In genomic region chr9:32430720-32431119, GRCh38 we compare ENCODE assay signal across 19 cellular contexts. TPM values are rescaled to one million over a fixed set of nuclear protein-coding genes. Genes with fewer than 3 reads are reported as not detected.
DNase-seq lines count a peak whose midpoint lies in the region; ATAC-seq, FAIRE-seq and TF ChIP-seq lines count a peak whose summit lies in the region.
"Had no signal": no experiment of that assay in that cellular context is flagged by ENCODE, and none has a peak within 500 bp of the region (broad histone marks: within the 10 kb centered on the region; RNA-seq: fewer than 3 reads in every experiment).

No MANE protein-coding gene starts in this region.

- H3K4me2 ChIP-seq in neuronal stem cell (ENCODE audit: insufficient read depth, low read length, poor library complexity, severe bottlenecking) = no peak overlapping the region
- H3K4me2 ChIP-seq: A549, smooth muscle cell had no signal

- H3K27me3 ChIP-seq in endodermal cell (ENCODE audit: control insufficient read depth, insufficient read depth, low read length, poor library complexity, severe bottlenecking) (no peaks in the 10 kb centered on the region), neuronal stem cell (ENCODE audit: control insufficient read depth in 3 of 3, insufficient read depth in 3 of 3, low read depth in 1 of 3, low read length in 3 of 3) (no peaks in the 10 kb centered on the region)
- H3K27me3 ChIP-seq: foreskin keratinocyte, stomach had no signal

- H3K23ac ChIP-seq in neuronal stem cell (ENCODE audit: low read depth, low read length, poor library complexity) = no peak overlapping the region

- no peak overlapping the region for H3K4me3 ChIP-seq in astrocyte of the spinal cord (ENCODE audit: low read depth, low read length)
- no peak overlapping the region for H3K4me3 ChIP-seq in endodermal cell (ENCODE audit: low read length)
- no peak overlapping the region for H3K4me3 ChIP-seq in neuronal stem cell (ENCODE audit: low read length in 2 of 2)
- H3K4me3 ChIP-seq: A549, smooth muscle cell, stomach had no signal

- no peaks in the 10 kb centered on the region for H3K27me3 Mint-ChIP-seq in endodermal cell (ENCODE audit: insufficient read depth)
- H3K27me3 Mint-ChIP-seq: activated naive CD4-positive, alpha-beta T cell treated with anti-CD3 and anti-CD28 coated beads, Interleukin-2, amount 50 U/mL, for 24 hours had no signal

- no peak overlapping the region for H4K8ac ChIP-seq in neuronal stem cell (ENCODE audit: low read depth, low read length)

- peak; percentile 52 for DNase-seq in ACHN
- peak; percentile 31 for DNase-seq in HTR-8/SVneo (ENCODE audit: insufficient read length, low spot score)
- peak; percentile 57 for DNase-seq in astrocyte of the spinal cord (ENCODE audit: low read depth, low spot score)
- DNase-seq in glomerular endothelial cell (ENCODE audit: extremely low read depth, low read depth, low spot score) = peak; percentile 45
- DNase-seq in endodermal cell = no peak
- no peak for DNase-seq in neuronal stem cell (ENCODE audit: low spot score)
- DNase-seq: activated CD8-positive, alpha-beta memory T cell treated with anti-CD3 and anti-CD28 coated beads, Interleukin-2, amount 50 U/mL, for 4 hours; DMS 273 treated with DMSO at 0.1 percent for 48 hours; mesendoderm; NCI-H446; stomach; T-helper 1 cell had no signal

- H2AFZ ChIP-seq in neuronal stem cell (ENCODE audit: low read length) = no peak overlapping the region

- H3K4me1 ChIP-seq in endodermal cell (ENCODE audit: control insufficient read depth, insufficient read depth, low read length) (peaks cover 6% of the 10 kb centered on the region), neuronal stem cell (ENCODE audit: control insufficient read depth in 2 of 2, insufficient read depth in 1 of 2, low read depth in 1 of 2, low read length in 2 of 2) (peaks cover 0 to 5% of the 10 kb centered on the region in 2 donors)

- no peak for TF ChIP-seq CTCF in astrocyte of the spinal cord (IDR thresholded peaks at IDR 0.05; ENCODE audit: low read depth, low read length)
- TF ChIP-seq CTCF in endodermal cell (conservative IDR thresholded peaks at IDR 0.05) = no peak

- no peak for ATAC-seq in GM18511 (IDR thresholded peaks at IDR 0.05; ENCODE audit: unreplicated experiment)
- no peak for ATAC-seq in HG02884 (IDR thresholded peaks at IDR 0.05; ENCODE audit: unreplicated experiment)
- ATAC-seq: A549; activated CD4-positive, CD25-positive, alpha-beta regulatory T cell treated with anti-CD3 and anti-CD28 coated beads, Interleukin-2, amount 50 U/mL, for 24 hours; foreskin keratinocyte had no signal

- H3K14ac ChIP-seq in neuronal stem cell (ENCODE audit: low read length) = no peak overlapping the region

- H3K9me3 ChIP-seq in endodermal cell (ENCODE audit: control insufficient read depth, low read length) (no peaks in the 10 kb centered on the region), neuronal stem cell (replicated peaks in 1 of 2; ENCODE audit: control insufficient read depth in 2 of 2, insufficient read depth in 1 of 2, low read depth in 1 of 2, low read length in 2 of 2) (peaks cover 0 to 2% of the 10 kb centered on the region in 2 donors)
- H3K9me3 ChIP-seq: A549, stomach had no signal

- no peak overlapping the region for H2BK5ac ChIP-seq in neuronal stem cell (ENCODE audit: low read length)

- no peaks in the 10 kb centered on the region for H3K79me1 ChIP-seq in neuronal stem cell (ENCODE audit: low read depth, low read length)

- peaks cover 51% of the 10 kb centered on the region for H3K36me3 Mint-ChIP-seq in endodermal cell (ENCODE audit: low read depth)
- H3K36me3 Mint-ChIP-seq: activated naive CD4-positive, alpha-beta T cell treated with anti-CD3 and anti-CD28 coated beads, Interleukin-2, amount 50 U/mL, for 24 hours had no signal

- H3K27ac ChIP-seq in endodermal cell (ENCODE audit: low read depth, low read length) (no peak overlapping the region), neuronal stem cell (replicated peaks; ENCODE audit: low read length) (no peak overlapping the region)
- H3K27ac ChIP-seq: A549, foreskin keratinocyte, stomach had no signal

- no peak overlapping the region for H3K4ac ChIP-seq in neuronal stem cell (ENCODE audit: low read length)

- FAIRE-seq in HTR-8/SVneo (lab: Jason Lieb, UNC) = no peak
- FAIRE-seq: A549 had no signal

- no peak overlapping the region for H4K91ac ChIP-seq in neuronal stem cell (ENCODE audit: low read depth, low read length, poor library complexity)

- no peak overlapping the region for H3K9ac ChIP-seq in endodermal cell (ENCODE audit: extremely low read depth, low read length, poor library complexity, severe bottlenecking)
- H3K9ac ChIP-seq in neuronal stem cell (ENCODE audit: low read depth, low read length, poor library complexity) = no peak overlapping the region

- in situ Hi-C loops in ACHN (cut with HindIII; ENCODE audit: low pct_ligation_motif_present, low pct_unique_long_range_greater_than_20kb, low sequenced_read_pairs) (no loop called here), astrocyte of the spinal cord (cut with HindIII; ENCODE audit: low sequenced_read_pairs) (no loop called here)

- WGBS in endodermal cell (ENCODE audit: insufficient coverage in 1 of 2, insufficient read length in 1 of 2), 2 experiments = 95 to 100% methylated on average over 1 to 5 of the region's 5 CpGs
- no CpG with 5 or more reads among the region's 5 CpGs for WGBS in neuronal stem cell (ENCODE audit: extremely low coverage in 2 of 2, insufficient read length in 2 of 2, insufficient replicate concordance in 1 of 2), 2 donors

- H3K36me3 ChIP-seq in endodermal cell (ENCODE audit: control insufficient read depth, insufficient read depth, low read length) (peaks cover 58% of the 10 kb centered on the region), neuronal stem cell (replicated peaks in 1 of 2; ENCODE audit: control insufficient read depth in 2 of 2, insufficient read depth in 2 of 2, low read length in 2 of 2) (peaks cover 13 to 90% of the 10 kb centered on the region in 2 donors)

- H2BK12ac ChIP-seq in neuronal stem cell (ENCODE audit: low read length) = no peak overlapping the region

- H3K4me1 Mint-ChIP-seq in endodermal cell = peaks cover 8% of the 10 kb centered on the region
- H3K4me1 Mint-ChIP-seq: activated naive CD4-positive, alpha-beta T cell treated with anti-CD3 and anti-CD28 coated beads, Interleukin-2, amount 50 U/mL, for 24 hours had no signal

- H2BK15ac ChIP-seq in neuronal stem cell (ENCODE audit: low read length) = no peak overlapping the region

- H3K9me3 Mint-ChIP-seq in endodermal cell = no peaks in the 10 kb centered on the region
- H3K9me3 Mint-ChIP-seq: activated naive CD4-positive, alpha-beta T cell treated with anti-CD3 and anti-CD28 coated beads, Interleukin-2, amount 50 U/mL, for 24 hours had no signal

- H3K4me3 Mint-ChIP-seq in endodermal cell = no peak overlapping the region
- H3K4me3 Mint-ChIP-seq: activated naive CD4-positive, alpha-beta T cell treated with anti-CD3 and anti-CD28 coated beads, Interleukin-2, amount 50 U/mL, for 24 hours had no signal

- H3K18ac ChIP-seq in neuronal stem cell (ENCODE audit: low read length) = no peak overlapping the region

- no peak overlapping the region for H3K27ac Mint-ChIP-seq in endodermal cell
- H3K27ac Mint-ChIP-seq: activated naive CD4-positive, alpha-beta T cell treated with anti-CD3 and anti-CD28 coated beads, Interleukin-2, amount 50 U/mL, for 24 hours had no signal

- no peak overlapping the region for H2AK5ac ChIP-seq in neuronal stem cell (ENCODE audit: low read depth, low read length)

- H2BK120ac ChIP-seq in neuronal stem cell (ENCODE audit: low read depth, low read length) = no peak overlapping the region

RNA-seq across cellular contexts. Expression of gene ACO1, which starts 46.3 kb away (rescaled TPM):
- total RNA-seq in glomerular endothelial cell (50.6 and 54.1 TPM in 2 replicates), endodermal cell (10 to 100 TPM; 33.6 to 52.8 TPM)
- 30.7 TPM for polyA plus RNA-seq in endodermal cell (2013, experiment 1 of 2)
- polyA plus RNA-seq in endodermal cell (2013, experiment 2 of 2) = 29.7 TPM
- polyA plus RNA-seq in neuronal stem cell (2013, experiment 1 of 2) = 16.0 TPM
- 16.0 TPM for polyA plus RNA-seq in neuronal stem cell (2013, experiment 2 of 2)

Comparison
In these comparisons a context has a peak if more than half of its experiments do, and no peak if none do; other contexts are left out.
1. DNase-seq: peak in ACHN (single experiment), HTR-8/SVneo (single experiment), astrocyte of the spinal cord (single experiment) and glomerular endothelial cell (single experiment); none in endodermal cell (single experiment) and neuronal stem cell (single experiment).